ENCODE assay signal across 9 cellular contexts in the genomic region with DNA sequence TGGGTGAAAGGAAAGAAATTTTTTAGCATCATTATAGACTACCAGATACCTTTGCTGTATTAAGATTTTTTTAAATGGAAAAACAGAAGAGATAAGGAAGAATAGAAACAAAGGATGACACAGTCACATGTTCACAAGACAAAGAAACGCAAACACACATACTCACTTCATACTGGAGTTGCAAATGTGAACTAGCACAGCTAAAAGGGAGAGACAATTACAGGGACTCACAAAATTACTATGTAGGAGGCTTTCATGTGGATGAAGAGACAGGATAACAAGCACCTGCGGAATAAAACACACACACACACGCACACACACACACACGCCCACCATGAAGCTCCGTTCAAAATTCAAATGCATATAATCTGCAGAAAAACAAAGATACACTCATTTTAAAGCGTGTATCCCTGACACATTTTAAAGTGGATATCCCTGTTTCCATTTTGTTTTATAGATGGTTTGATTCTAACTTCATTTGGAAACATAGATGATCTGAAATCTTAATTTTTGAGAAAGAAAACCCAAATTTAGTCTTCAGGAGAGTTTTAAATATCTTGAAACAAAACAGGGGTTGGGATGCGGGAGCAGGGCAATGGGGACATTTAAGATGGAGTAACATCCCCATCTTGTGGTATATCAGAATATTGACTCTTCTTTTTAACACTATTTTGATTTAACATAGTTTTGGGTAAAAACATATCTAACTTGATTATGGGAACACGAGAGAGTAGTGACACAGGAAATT. TPM values are rescaled to one million over a fixed set of nuclear protein-coding genes. Genes with fewer than 3 reads are reported as not detected.
DNase-seq lines count a peak whose midpoint lies in the region; ATAC-seq, FAIRE-seq and TF ChIP-seq lines count a peak whose summit lies in the region.
"Had no signal": no experiment of that assay in that cellular context is flagged by ENCODE, and none has a peak within 500 bp of the region (broad histone marks: within the 10 kb centered on the region; RNA-seq: fewer than 3 reads in every experiment).

No MANE protein-coding gene starts in this region.

- peak overlapping the region; percentile 48 for H3K4me2 ChIP-seq in HCT116 (ENCODE audit: low read length)

- peak; percentile 88 for FAIRE-seq in G401.6 (lab: Jason Lieb, UNC)

- DNase-seq in HCT116 (ENCODE audit: low read depth, low spot score) (peak; percentile 19), NCI-H2171 (lab: John Stamatoyannopoulos, UW) (peak; percentile 11), body of pancreas (peak in 1 of 4 donors; percentile 13), iPS-NIHi7 (ENCODE audit: extremely low spot score) (peak; percentile 57), stromal cell of bone marrow (ENCODE audit: low read depth) (peak; percentile 20)
- DNase-seq: activated T-cell treated with anti-CD3 and anti-CD28 coated beads, Interleukin-2, amount 50 U/mL, for 4 hours had no signal

- RAD21 ChIA-PET in HCT116 (lab: Charles Lee; ENCODE audit: low non-redundant PET in 1 of 2, low total read pairs in 2 of 2, uncharacterized antibody in 2 of 2, unreplicated experiment in 2 of 2) = interaction anchor here (0.6 to 1.1 kb wide), 4 partner anchors 10 to 1357 kb away, joined by 3 to 5 read pairs (median 4); no protein-coding TSS in a partner anchor

- intact Hi-C loops in HCT116 (cut with micrococcal nuclease) (loop anchor here (1.0 to 10.0 kb wide), 7 partner anchors 590 to 1912 kb away; partner anchors contain the start of genes C11orf97 and SRSF8), body of pancreas (cut with DNase I) (no loop called here)

- H3K9me2 ChIP-seq in HCT116 (ENCODE audit: insufficient read depth) = no peaks in the 10 kb centered on the region

- ATAC-seq in HCT116 (peak; percentile 86), body of pancreas (no peak), HG03025 (IDR thresholded peaks at IDR 0.05; ENCODE audit: low FRiP score, unreplicated experiment) (no peak), GM18511 (IDR thresholded peaks at IDR 0.05; ENCODE audit: unreplicated experiment) (no peak)

- no peaks in the 10 kb centered on the region for H3K79me2 ChIP-seq in HCT116 (ENCODE audit: insufficient read depth, low read length)

- no peak overlapping the region for H3K4me3 ChIP-seq in HCT116 (replicated peaks in 1 of 2; ENCODE audit: low read depth in 1 of 2, low read length in 2 of 2)
- no peak overlapping the region for H3K4me3 ChIP-seq in body of pancreas

- H3K36me3 ChIP-seq in HCT116 (ENCODE audit: control insufficient read depth in 1 of 2, insufficient read depth in 2 of 2, low read length in 2 of 2) (no peaks in the 10 kb centered on the region), body of pancreas (replicated peaks in 1 of 2; ENCODE audit: insufficient read depth in 1 of 2, low read depth in 2 of 2) (no peaks in the 10 kb centered on the region)

- POLR2A ChIA-PET in HCT116 (lab: Charles Lee) = no interaction called here

- no peak overlapping the region for H3K27ac ChIP-seq in HCT116 (ENCODE audit: low read depth, low read length)
- no peak overlapping the region for H3K27ac ChIP-seq in body of pancreas

- BruUV-seq in HCT116 (replicated peaks; lab: Mats Ljungman, UMichigan) = no TSS peak

- H3K27me3 ChIP-seq in HCT116 (ENCODE audit: insufficient read depth, low read length) (no peaks in the 10 kb centered on the region), body of pancreas (no peaks in the 10 kb centered on the region)

- TF ChIP-seq CTCF in HCT116 (IDR thresholded peaks at IDR 0.05 in 2 of 3, conservative IDR thresholded peaks at IDR 0.05 in 1 of 3; ENCODE audit: borderline replicate concordance in 1 of 3, insufficient read depth in 1 of 3, low read depth in 2 of 3, low read length in 2 of 3) = peak; percentile 33 to 71 (median 67); a peak in 5 of 6 replicates
- TF ChIP-seq CTCF in body of pancreas (IDR thresholded peaks at IDR 0.05) = peak; percentile 12 to 68 (median 55)

- H3K9ac ChIP-seq in HCT116 (ENCODE audit: low read length) = no peak overlapping the region

- H3K9me3 ChIP-seq in HCT116 (ENCODE audit: control insufficient read depth in 1 of 2, insufficient read depth in 1 of 2, low read depth in 1 of 2, low read length in 2 of 2) (no peaks in the 10 kb centered on the region), body of pancreas (no peaks in the 10 kb centered on the region)

- H3K4me1 ChIP-seq in HCT116 (ENCODE audit: control insufficient read depth in 1 of 2, insufficient read depth in 2 of 2, low read length in 2 of 2) = 0 out of 4 replicates have a peak, but pooled peaks cover 0 to 3% of the 10 kb centered on the region in 2 experiments
- H3K4me1 ChIP-seq in body of pancreas = no peaks in the 10 kb centered on the region

- no peaks in the 10 kb centered on the region for H4K20me1 ChIP-seq in HCT116 (ENCODE audit: insufficient read depth)

- H2AFZ ChIP-seq in HCT116 (ENCODE audit: low read depth, low read length, poor library complexity, severe bottlenecking) = peak overlapping the region; percentile 48

- CTCF ChIA-PET in HCT116 (lab: Charles Lee) = interaction anchor here (0.6 to 3.9 kb wide), 8 partner anchors 9 to 1529 kb away, joined by 3 to 29 read pairs (median 6); no protein-coding TSS in a partner anchor

- TF ChIP-seq POLR2A in HCT116 (IDR thresholded peaks at IDR 0.05; ENCODE audit: borderline replicate concordance, extremely low read depth, insufficient read depth, insufficient read length) (no peak), body of pancreas (IDR thresholded peaks at IDR 0.05) (no peak)

- 9 to 11% methylated on average over 8 of the region's 8 CpGs for whole genome bisulfite sequencing in body of pancreas, 2 donors

- TF ChIP-seq RAD21 in HCT116 (IDR thresholded peaks at IDR 0.05; ENCODE audit: low read depth) = peak; percentile 78

TF ChIP-seq in HCT116, 20 proteins besides CTCF, POLR2A, EP300 and RAD21:
- no peak for TF ChIP-seq YY1 (IDR thresholded peaks at IDR 0.05; ENCODE audit: extremely low read depth, insufficient replicate concordance, low read depth, low read length)
- TF ChIP-seq ZFX (IDR thresholded peaks at IDR 0.05) = no peak
- TF ChIP-seq EGR1 (IDR thresholded peaks at IDR 0.05; ENCODE audit: low read depth) = no peak
- TF ChIP-seq POLR2AphosphoS5 (IDR thresholded peaks at IDR 0.05; ENCODE audit: low read depth, low read length) = no peak
- no peak for TF ChIP-seq ZNF274 (IDR thresholded peaks at IDR 0.05; ENCODE audit: low read depth, low read length)
- TF ChIP-seq TCF7L2 (IDR thresholded peaks at IDR 0.05; ENCODE audit: borderline replicate concordance, extremely low read depth, insufficient read depth, insufficient read length) = no peak
- TF ChIP-seq CBX3 (IDR thresholded peaks at IDR 0.05; ENCODE audit: low read depth) = no peak
- TF ChIP-seq FOSL1 (IDR thresholded peaks at IDR 0.05; ENCODE audit: low read depth) = no peak
- TF ChIP-seq MAX (IDR thresholded peaks at IDR 0.05) = no peak
- no peak for TF ChIP-seq ELF1 (IDR thresholded peaks at IDR 0.05; ENCODE audit: borderline replicate concordance, low read depth)
- no peak for TF ChIP-seq SIN3A (IDR thresholded peaks at IDR 0.05; ENCODE audit: low read depth)
- TF ChIP-seq JUND (IDR thresholded peaks at IDR 0.05) = no peak
- TF ChIP-seq SRF (IDR thresholded peaks at IDR 0.05; ENCODE audit: low read depth) = no peak

RNA-seq across cellular contexts. Expression of gene JRKL, which starts 36.7 kb away (rescaled TPM):
- 6.7 TPM for total RNA-seq in HCT116 (2021; ENCODE audit: unreplicated experiment)
- polyA plus RNA-seq in HCT116 (2012) = 2.8 and 4.0 TPM in 2 replicates
- total RNA-seq in body of pancreas = 1 to 10 TPM in 1 of 2 donors, under 1 TPM in 1; 0.66 to 6.0 TPM

RNA-seq across cellular contexts. Expression of gene CCDC82, which starts 36.8 kb away (rescaled TPM):
- total RNA-seq in HCT116 (2021; ENCODE audit: unreplicated experiment) (11.2 TPM), body of pancreas (10 to 100 TPM; 18.9 to 44.8 TPM)
- polyA plus RNA-seq in HCT116 (2012) = 2.9 and 5.4 TPM in 2 replicates
